In the genomic region with DNA sequence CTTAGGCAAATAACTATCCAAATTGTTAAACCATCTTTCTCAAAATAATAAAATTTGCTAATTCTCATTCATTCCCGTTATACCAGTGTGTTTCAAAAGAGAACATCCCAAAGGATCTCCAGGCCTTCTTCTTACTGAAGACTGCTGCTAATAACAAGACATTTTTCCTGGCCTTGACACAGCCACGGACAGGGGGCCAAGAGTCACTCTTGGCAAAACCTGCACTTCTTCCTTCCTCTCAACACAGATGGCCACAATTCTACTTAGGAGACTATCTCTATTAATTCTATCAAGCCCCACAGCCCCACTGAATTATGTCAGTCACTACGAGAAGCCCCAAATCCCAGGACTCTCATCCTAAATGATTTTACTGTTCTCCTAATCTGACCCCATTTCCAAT, we compare ENCODE assay signal across 19 cellular contexts.
"Had no signal": no experiment of that assay in that cellular context is flagged by ENCODE, and none has a peak within 500 bp of the region (broad histone marks: within the 10 kb centered on the region; RNA-seq: fewer than 3 reads in every experiment).

No MANE protein-coding gene starts in this region.

- ATAC-seq: gastroesophageal sphincter; lower lobe of right lung; natural killer cell treated with Interleukin-12 subunit alpha and Interleukin-12 subunit beta and Interleukin-15 and Interleukin-18, amount 100 ng/mL, for 72 hours had no signal

- H3K27me3 ChIP-seq: cardiac muscle cell, dorsolateral prefrontal cortex, esophagus muscularis mucosa, gastroesophageal sphincter had no signal

- H3K9me3 ChIP-seq: esophagus muscularis mucosa, gastroesophageal sphincter, lower lobe of right lung had no signal

- H3K4me1 ChIP-seq: esophagus muscularis mucosa, gastroesophageal sphincter, lower lobe of right lung, parathyroid adenoma had no signal

- DNase-seq: effector memory CD4-positive, alpha-beta T cell; foreskin fibroblast; glutamatergic neuron; hippocampal formation; kidney glomerular epithelial cell; lower lobe of right lung; occipital lobe; small intestine; stimulated activated CD4-positive, alpha-beta T cell treated with anti-CD3 and anti-CD28 coated beads, Interleukin-2, amount 100 ng/mL, for 48 hours; stimulated activated naive CD4-positive, alpha-beta T cell treated with Interleukin-2 at 50 U/mL for 16 hours; trophoblast cell had no signal

- H3K4me3 ChIP-seq: cardiac muscle cell, coronary artery, dorsolateral prefrontal cortex, esophagus muscularis mucosa, gastroesophageal sphincter, lower lobe of right lung had no signal

- H2AFZ ChIP-seq: parathyroid adenoma had no signal

- H3K79me2 ChIP-seq: parathyroid adenoma had no signal

- H3K27ac ChIP-seq: cardiac muscle cell, coronary artery, dorsolateral prefrontal cortex, epithelial cell of prostate, esophagus muscularis mucosa, gastroesophageal sphincter, lower lobe of right lung, parathyroid adenoma had no signal

- H3K9ac ChIP-seq: parathyroid adenoma had no signal
